8 cellular contexts compared by ENCODE assay signal in the genomic region with DNA sequence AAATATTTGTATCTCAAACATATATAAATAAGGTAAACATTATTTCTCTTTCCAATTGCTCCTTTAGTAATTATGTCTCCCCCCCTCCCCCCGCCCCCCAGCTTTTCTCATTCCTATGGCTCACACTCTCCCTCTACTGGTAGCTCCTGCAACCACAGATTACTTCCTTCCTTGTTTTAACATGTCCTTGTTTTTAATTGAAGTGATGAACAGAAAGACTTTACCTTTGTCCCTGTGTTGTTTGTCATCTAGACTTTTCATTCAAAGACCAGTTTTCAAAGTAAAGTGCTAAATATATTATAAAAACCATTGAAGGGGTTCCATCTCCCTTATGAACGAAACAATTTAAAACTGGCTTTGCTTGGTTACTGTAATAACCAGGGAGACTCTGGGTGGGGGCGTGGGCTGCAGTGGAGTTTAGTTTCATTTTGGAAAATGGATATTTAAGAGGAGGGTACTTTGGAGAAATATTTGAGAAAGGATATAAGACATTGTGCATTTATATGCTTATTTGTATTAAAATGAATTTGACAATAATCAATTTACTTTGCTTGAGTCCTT.
A peak's percentile ranks its signal among the peaks of the same experiment; 100 is the strongest.
DNase-seq lines count a peak whose midpoint lies in the region; ATAC-seq and TF ChIP-seq lines count a peak whose summit lies in the region.

No MANE protein-coding gene starts in this region.

- H3K4me3 ChIP-seq in GM12875 (ENCODE audit: low read depth, low read length): no peak overlapping the region
- H3K4me3 ChIP-seq in PC-9: no peak overlapping the region
- H3K4me3 ChIP-seq in stomach: no peak overlapping the region

- H3K9me3 ChIP-seq in PC-9 (ENCODE audit: insufficient read depth, low read depth) (no peaks in the 10 kb centered on the region), stomach (no peaks in the 10 kb centered on the region)

- H3K27me3 Mint-ChIP-seq in progenitor cell of endocrine pancreas: no peaks in the 10 kb centered on the region

- no peak overlapping the region for H3K27ac ChIP-seq in PC-9
- H3K27ac ChIP-seq in stomach: no peak overlapping the region

- H2AFZ ChIP-seq in PC-9: no peak overlapping the region

- no peaks in the 10 kb centered on the region for H3K4me1 Mint-ChIP-seq in progenitor cell of endocrine pancreas (ENCODE audit: low read depth)

- H3K27me3 ChIP-seq in PC-9 (ENCODE audit: insufficient read depth, low read depth): no peaks in the 10 kb centered on the region
- H3K27me3 ChIP-seq in stomach: no peaks in the 10 kb centered on the region

- ATAC-seq in HG03442 (IDR thresholded peaks at IDR 0.05; ENCODE audit: unreplicated experiment): peak; percentile 75

- H3F3A ChIP-seq in PC-9 (ENCODE audit: insufficient read depth, low read depth): no peaks in the 10 kb centered on the region

- H3K4me2 ChIP-seq in PC-9: peak overlapping the region; percentile 51; the same call in 1 of the 2 replicates

- TF ChIP-seq POLR2A in stomach (IDR thresholded peaks at IDR 0.05): no peak

- no peaks in the 10 kb centered on the region for H3K9me3 Mint-ChIP-seq in progenitor cell of endocrine pancreas (ENCODE audit: low read depth)

- TF ChIP-seq EP300 in stomach (IDR thresholded peaks at IDR 0.05): no peak

- TF ChIP-seq CTCF in GM12875 (IDR thresholded peaks at IDR 0.05; ENCODE audit: borderline replicate concordance, insufficient read depth, low read depth, low read length): peak; percentile 58; the same call in 1 of the 2 replicates
- TF ChIP-seq CTCF in PC-9 (conservative IDR thresholded peaks at IDR 0.05): peak; percentile 77
- TF ChIP-seq CTCF in progenitor cell of endocrine pancreas (IDR thresholded peaks at IDR 0.05; ENCODE audit: unreplicated experiment): peak; percentile 61
- TF ChIP-seq CTCF in stomach (IDR thresholded peaks at IDR 0.05): peak in 2 of 7 experiments; percentile 31 to 35

- POLR2A ChIA-PET in PC-9 (lab: Charles Lee; ENCODE audit: unreplicated experiment): no interaction called here

- CTCF ChIA-PET in PC-9 (lab: Charles Lee): interaction anchor here (0.5 to 1.5 kb wide), 6 partner anchors 21 to 679 kb away, joined by 3 to 8 read pairs (median 4); no protein-coding TSS in a partner anchor

- H3K27ac Mint-ChIP-seq in progenitor cell of endocrine pancreas: no peak overlapping the region

- H3K79me2 ChIP-seq in PC-9 (ENCODE audit: low read depth): no peaks in the 10 kb centered on the region

- intact Hi-C loops in PC-9 (cut with micrococcal nuclease; ENCODE audit: unreplicated experiment): no loop called here
- intact Hi-C loops in stomach (cut with DNase I; ENCODE audit: low total_unique reads): no loop called here

- BruUV-seq in PC-9 (replicated peaks; lab: Mats Ljungman, UMichigan): no TSS peak

- H3K4me3 Mint-ChIP-seq in progenitor cell of endocrine pancreas (ENCODE audit: low read depth): no peak overlapping the region

- no peaks in the 10 kb centered on the region for H3K36me3 Mint-ChIP-seq in progenitor cell of endocrine pancreas (ENCODE audit: insufficient read depth)

- H3K9me2 ChIP-seq in PC-9 (ENCODE audit: insufficient read depth): no peaks in the 10 kb centered on the region

- 19 to 36% (median 35%) methylated on average over 3 of the region's 3 CpGs for WGBS in stomach, 5 donors

- DNase-seq in AG08395 (ENCODE audit: low spot score) (peak; percentile 68), PC-9 (peak in 1 of 2 experiments; percentile 18), epidermal melanocyte (ENCODE audit: insufficient read length, low spot score) (peak; percentile 64), progenitor cell of endocrine pancreas (ENCODE audit: low spot score, unreplicated experiment) (no peak), stomach (no peak), activated gamma-delta T cell (lab: John Stamatoyannopoulos, UW) (no peak)

- no peaks in the 10 kb centered on the region for H3K4me1 ChIP-seq in PC-9 (replicated peaks; ENCODE audit: insufficient read depth)
- H3K4me1 ChIP-seq in stomach: no peaks in the 10 kb centered on the region

- H4K20me1 ChIP-seq in PC-9 (ENCODE audit: insufficient read depth): no peaks in the 10 kb centered on the region

- H3K36me3 ChIP-seq in PC-9 (ENCODE audit: low read depth): no peaks in the 10 kb centered on the region
- H3K36me3 ChIP-seq in stomach: no peaks in the 10 kb centered on the region

Comparison
In these comparisons a context has a peak if more than half of its experiments do, and no peak if none do; other contexts are left out.
1. DNase-seq: peak in AG08395 (single experiment) and epidermal melanocyte (single experiment); none in progenitor cell of endocrine pancreas (single experiment), stomach (single experiment) and activated gamma-delta T cell (single experiment).